In genomic region chrX:49838374-49838773, GRCh38 we compare ENCODE assay signal across 8 cellular contexts. TPM values are rescaled to one million over a fixed set of nuclear protein-coding genes. Genes with fewer than 3 reads are reported as not detected.
DNase-seq lines count a peak whose midpoint lies in the region; ATAC-seq and TF ChIP-seq lines count a peak whose summit lies in the region.

No MANE protein-coding gene starts in this region.

- TF ChIP-seq EP300 in esophagus muscularis mucosa (IDR thresholded peaks at IDR 0.05): no peak

- DNase-seq in SIG-M5 treated with dmso at 0.1 percent for 504 hours (lab: John Stamatoyannopoulos, UW; ENCODE audit: unreplicated experiment) (peak; percentile 19), SIG-M5 (lab: John Stamatoyannopoulos, UW) (no peak), esophagus muscularis mucosa (ENCODE audit: extremely low spot score) (no peak), retinal pigment epithelial cell (ENCODE audit: low read depth) (no peak)

- TF ChIP-seq POLR2A in esophagus muscularis mucosa (IDR thresholded peaks at IDR 0.05; ENCODE audit: low read depth): no peak
- no peak for TF ChIP-seq POLR2A in GM18505 (IDR thresholded peaks at IDR 0.05; ENCODE audit: borderline replicate concordance, extremely low read depth, insufficient read depth, insufficient read length)

- H3K4me2 ChIP-seq in OCI-LY1 (ENCODE audit: low read length): no peak overlapping the region

- H4K20me1 ChIP-seq in OCI-LY1 (ENCODE audit: insufficient read depth, low read length): no peaks in the 10 kb centered on the region

- CTCF ChIA-PET in HEK293 (lab: Yijun Ruan, JAX): interaction anchor here (0.5 to 3.9 kb wide), 26 partner anchors 9 to 628 kb away, joined by 3 to 23 read pairs (median 3); partner anchors contain the start of genes CCNB3, CLCN5 and USP27X

- intact Hi-C loops in esophagus muscularis mucosa (cut with DNase I): loop anchor here (5.0 kb wide), 1 partner anchor 76 kb away; no protein-coding TSS in a partner anchor

- H3K4me3 ChIP-seq in HEK293 (ENCODE audit: low read depth, low read length) (no peak overlapping the region), OCI-LY1 (ENCODE audit: low read depth, low read length, poor library complexity, severe bottlenecking) (no peak overlapping the region), esophagus muscularis mucosa (no peak overlapping the region), retinal pigment epithelial cell (ENCODE audit: low read length) (no peak overlapping the region)

- ATAC-seq in HG03521 (IDR thresholded peaks at IDR 0.05; ENCODE audit: unreplicated experiment) (no peak), GM18505 (IDR thresholded peaks at IDR 0.05; ENCODE audit: unreplicated experiment) (no peak)

- H3F3A ChIP-seq in OCI-LY1 (ENCODE audit: insufficient read depth, low read length): no peaks in the 10 kb centered on the region

- H3K9ac ChIP-seq in OCI-LY1 (ENCODE audit: low read length): no peak overlapping the region

- H3K9me2 ChIP-seq in OCI-LY1 (ENCODE audit: low read depth, low read length): no peaks in the 10 kb centered on the region

- H3K36me3 ChIP-seq in HEK293 (ENCODE audit: control insufficient read depth in 2 of 2, insufficient read depth in 1 of 2, low read length in 2 of 2) (no peaks in the 10 kb centered on the region), OCI-LY1 (ENCODE audit: insufficient read depth, low read length) (no peaks in the 10 kb centered on the region), esophagus muscularis mucosa (no peaks in the 10 kb centered on the region)

- 10% methylated on average over 8 of the region's 8 CpGs for WGBS in esophagus muscularis mucosa

- POLR2A ChIA-PET in HEK293 (lab: Yijun Ruan, JAX): no interaction called here

- H3K27me3 ChIP-seq in OCI-LY1 (ENCODE audit: insufficient read depth, low read length) (no peaks in the 10 kb centered on the region), esophagus muscularis mucosa (no peaks in the 10 kb centered on the region)

- no peaks in the 10 kb centered on the region for H3K4me1 ChIP-seq in HEK293 (ENCODE audit: control insufficient read depth, insufficient read depth, low read length)
- H3K4me1 ChIP-seq in OCI-LY1 (ENCODE audit: insufficient read depth, low read length, severe bottlenecking): no peaks in the 10 kb centered on the region
- H3K4me1 ChIP-seq in esophagus muscularis mucosa: no peaks in the 10 kb centered on the region

- H2AFZ ChIP-seq in OCI-LY1 (ENCODE audit: low read length): no peak overlapping the region

- TF ChIP-seq CTCF in HEK293 (tag by site-specific recombination; IDR thresholded peaks at IDR 0.05): no peak; the same call in 1 of the 2 replicates
- TF ChIP-seq CTCF in OCI-LY1 (IDR thresholded peaks at IDR 0.05; ENCODE audit: low read length): peak; percentile 58
- TF ChIP-seq CTCF in esophagus muscularis mucosa (IDR thresholded peaks at IDR 0.05): peak; percentile 43 to 62 (median 60)
- TF ChIP-seq CTCF in retinal pigment epithelial cell (conservative IDR thresholded peaks at IDR 0.05; ENCODE audit: low read depth, low read length): peak; percentile 65

- no peak overlapping the region for H3K27ac ChIP-seq in HEK293 (ENCODE audit: extremely low read depth, low read depth, low read length)
- H3K27ac ChIP-seq in OCI-LY1 (ENCODE audit: low read depth, low read length, poor library complexity, severe bottlenecking): no peak overlapping the region
- no peak overlapping the region for H3K27ac ChIP-seq in esophagus muscularis mucosa (replicated peaks in 1 of 4)

- H3K9me3 ChIP-seq in HEK293 (ENCODE audit: control insufficient read depth, insufficient read depth, low read depth, low read length) (no peaks in the 10 kb centered on the region), OCI-LY1 (ENCODE audit: low read length) (no peaks in the 10 kb centered on the region), esophagus muscularis mucosa (no peaks in the 10 kb centered on the region)

- H3K79me2 ChIP-seq in OCI-LY1 (ENCODE audit: insufficient read depth, low read length): no peaks in the 10 kb centered on the region

TF ChIP-seq in HEK293, 187 proteins besides CTCF, POLR2A, EP300 and RAD21:
- peak; percentile 75; the same call in 1 of the 2 replicates for TF ChIP-seq ZNF664 (tag by site-specific recombination; IDR thresholded peaks at IDR 0.05)
- TF ChIP-seq ZNF23 (tag by site-specific recombination; IDR thresholded peaks at IDR 0.05; ENCODE audit: borderline replicate concordance): no peak
- TF ChIP-seq ELK4 (IDR thresholded peaks at IDR 0.05; ENCODE audit: borderline replicate concordance, low read depth, low read length): no peak
- TF ChIP-seq ZNF792 (tag by site-specific recombination; IDR thresholded peaks at IDR 0.05): 0 out of 2 replicates have a peak, but pooled peaks have one; percentile 60
- peak; percentile 65 for TF ChIP-seq ZNF654 (tag by site-specific recombination; IDR thresholded peaks at IDR 0.05; ENCODE audit: low read depth)
- no peak for TF ChIP-seq ZNF549 (tag by site-specific recombination; IDR thresholded peaks at IDR 0.05)
- no peak for TF ChIP-seq ZNF350 (tag by site-specific recombination; IDR thresholded peaks at IDR 0.05)
- no peak for TF ChIP-seq ZNF223 (tag by site-specific recombination; IDR thresholded peaks at IDR 0.05)

RNA-seq across cellular contexts. Expression of gene PAGE4, which starts 9.3 kb away (rescaled TPM):
- total RNA-seq in esophagus muscularis mucosa: 1 to 10 TPM in 3 of 4 donors, not detected in 1; 1.4 to 4.2 (median 2.1) TPM

RNA-seq across cellular contexts. Expression of gene USP27X, which starts 40.9 kb away (rescaled TPM):
- 1 to 10 TPM; 2.9 to 5.2 (median 4.5) TPM for total RNA-seq in esophagus muscularis mucosa
